14 cellular contexts compared by ENCODE assay signal in genomic region chr10:112750427-112751167, GRCh38.
DNase-seq lines count a peak whose midpoint lies in the region; ATAC-seq, FAIRE-seq and TF ChIP-seq lines count a peak whose summit lies in the region.
"Had no signal": no experiment of that assay in that cellular context is flagged by ENCODE, and none has a peak within 500 bp of the region (broad histone marks: within the 10 kb centered on the region; RNA-seq: fewer than 3 reads in every experiment).

No MANE protein-coding gene starts in this region.

- TF ChIP-seq POLR2A in Peyer's patch (IDR thresholded peaks at IDR 0.05) (no peak), body of pancreas (IDR thresholded peaks at IDR 0.05) (no peak)

- WGBS in body of pancreas, 2 donors, result 23 to 29% methylated on average over 6 of the region's 6 CpGs
- 32% methylated on average over 6 of the region's 6 CpGs for WGBS in liver
- WGBS in small intestine, 3 donors, result 16 to 63% (median 38%) methylated on average over 6 of the region's 6 CpGs

- H3K27ac Mint-ChIP-seq in glutamatergic neuron (ENCODE audit: unreplicated experiment) (no peak overlapping the region), HFFc6 (no peak overlapping the region)
- H3K27ac Mint-ChIP-seq: CD8-positive, alpha-beta T cell had no signal

- no peak for DNase-seq in Peyer's patch
- DNase-seq in body of pancreas, result peak in 1 of 4 donors; percentile 33
- DNase-seq in small intestine, result peak; percentile 87
- no peak for DNase-seq in SW 1271 (lab: John Stamatoyannopoulos, UW)
- no peak for DNase-seq in glutamatergic neuron
- DNase-seq in HFFc6, result no peak
- no peak for DNase-seq in urothelium cell line (ENCODE audit: low spot score)
- DNase-seq: CD8-positive, alpha-beta T cell; H7; KBM-7; NCI-H1092; NCI-H1694 treated with DMSO at 0.1 percent for 48 hours; NCI-H446 had no signal

- peak overlapping the region in 3 of 4 donors; percentile 19 to 74 (median 61) for H3K27ac ChIP-seq in Peyer's patch
- peak overlapping the region in 2 of 4 donors; percentile 10 to 61 for H3K27ac ChIP-seq in body of pancreas
- H3K27ac ChIP-seq in liver (ENCODE audit: low read depth in 1 of 2, low read length in 2 of 2), result peak overlapping the region; percentile 67 to 75
- H3K27ac ChIP-seq in small intestine (ENCODE audit: low read depth in 1 of 2, low read length in 1 of 2), result peak overlapping the region in 1 of 2 donors; percentile 33

- FAIRE-seq in small intestine (lab: Jason Lieb, UNC), result peak; percentile 19
- no peak for FAIRE-seq in urothelium cell line (lab: Jason Lieb, UNC)

- no peak overlapping the region for H3K9ac ChIP-seq in liver (ENCODE audit: low read depth in 1 of 2, low read length in 2 of 2)

- ATAC-seq in body of pancreas, result peak; percentile 72
- ATAC-seq: CD8-positive, alpha-beta T cell had no signal

- H3K27me3 ChIP-seq in Peyer's patch (no peaks in the 10 kb centered on the region), body of pancreas (no peaks in the 10 kb centered on the region), liver (ENCODE audit: control insufficient read depth in 4 of 4, insufficient read depth in 4 of 4, low read length in 3 of 4) (no peaks in the 10 kb centered on the region), small intestine (ENCODE audit: control insufficient read depth in 2 of 2, insufficient read depth in 2 of 2, low read length in 2 of 2) (no peaks in the 10 kb centered on the region)

- TF ChIP-seq CTCF in Peyer's patch (IDR thresholded peaks at IDR 0.05) (no peak), body of pancreas (IDR thresholded peaks at IDR 0.05) (no peak), liver (IDR thresholded peaks at IDR 0.05; ENCODE audit: low read depth, low read length, missing input control) (no peak), glutamatergic neuron (IDR thresholded peaks at IDR 0.05; ENCODE audit: partially characterized antibody, unreplicated experiment) (no peak), HFFc6 (IDR thresholded peaks at IDR 0.05) (no peak)

- H3K27me3 Mint-ChIP-seq in glutamatergic neuron (ENCODE audit: unreplicated experiment) (no peaks in the 10 kb centered on the region), HFFc6 (ENCODE audit: insufficient read depth) (no peaks in the 10 kb centered on the region; the same call in 1 of the 2 replicates)

- H3K4me3 ChIP-seq in Peyer's patch (no peak overlapping the region), body of pancreas (no peak overlapping the region), liver (ENCODE audit: low read depth in 1 of 3, low read length in 3 of 3) (no peak overlapping the region), small intestine (ENCODE audit: low read depth in 1 of 2, low read length in 2 of 2) (no peak overlapping the region)

- H3K4me3 Mint-ChIP-seq in glutamatergic neuron (ENCODE audit: unreplicated experiment) (no peak overlapping the region), HFFc6 (no peak overlapping the region)
- H3K4me3 Mint-ChIP-seq: CD8-positive, alpha-beta T cell had no signal

- intact Hi-C loops in body of pancreas (cut with DNase I), result no loop called here

- H3K36me3 ChIP-seq in Peyer's patch, result no peaks in the 10 kb centered on the region
- no peaks in the 10 kb centered on the region for H3K36me3 ChIP-seq in body of pancreas (replicated peaks in 1 of 2; ENCODE audit: insufficient read depth in 1 of 2, low read depth in 2 of 2)
- H3K36me3 ChIP-seq in liver (ENCODE audit: control insufficient read depth in 4 of 4, insufficient read depth in 3 of 4, low read depth in 1 of 4, low read length in 3 of 4), result no peaks in the 10 kb centered on the region
- no peaks in the 10 kb centered on the region for H3K36me3 ChIP-seq in small intestine (ENCODE audit: control insufficient read depth in 2 of 2, insufficient read depth in 2 of 2, low read length in 2 of 2)

- H3K4me1 ChIP-seq in Peyer's patch (peaks cover 0 to 20% (median 0%) of the 10 kb centered on the region in 4 donors), body of pancreas (peaks cover 26% of the 10 kb centered on the region), liver (ENCODE audit: control insufficient read depth in 4 of 4, insufficient read depth in 4 of 4, low read length in 3 of 4) (peaks cover 5 to 26% (median 19%) of the 10 kb centered on the region in 4 donors), small intestine (ENCODE audit: control insufficient read depth in 2 of 2, insufficient read depth in 1 of 2, low read depth in 1 of 2, low read length in 1 of 2) (peaks cover 7 to 12% of the 10 kb centered on the region in 2 donors)

- H3K4me1 Mint-ChIP-seq in glutamatergic neuron (ENCODE audit: low read depth, unreplicated experiment), result no peaks in the 10 kb centered on the region
- peaks cover 24% of the 10 kb centered on the region for H3K4me1 Mint-ChIP-seq in HFFc6 (ENCODE audit: low read depth)

- no peaks in the 10 kb centered on the region for H3K9me3 ChIP-seq in Peyer's patch
- H3K9me3 ChIP-seq in body of pancreas, result no peaks in the 10 kb centered on the region
- no peaks in the 10 kb centered on the region for H3K9me3 ChIP-seq in liver (ENCODE audit: control insufficient read depth in 4 of 4, low read length in 3 of 4)
- H3K9me3 ChIP-seq in small intestine (ENCODE audit: control insufficient read depth, low read depth), result no peaks in the 10 kb centered on the region

- no peaks in the 10 kb centered on the region for H3K9me3 Mint-ChIP-seq in glutamatergic neuron (ENCODE audit: unreplicated experiment)
- H3K9me3 Mint-ChIP-seq in HFFc6, result no peaks in the 10 kb centered on the region
- H3K9me3 Mint-ChIP-seq: CD8-positive, alpha-beta T cell had no signal

- no peaks in the 10 kb centered on the region for H3K36me3 Mint-ChIP-seq in glutamatergic neuron (ENCODE audit: unreplicated experiment)
- no peaks in the 10 kb centered on the region for H3K36me3 Mint-ChIP-seq in HFFc6 (ENCODE audit: low read depth)

- peak; percentile 28 to 44 for TF ChIP-seq RAD21 in liver (IDR thresholded peaks at IDR 0.05)

TF ChIP-seq in liver, 16 proteins besides CTCF, POLR2A, EP300 and RAD21:
- TF ChIP-seq MAX (IDR thresholded peaks at IDR 0.05) (peak; percentile 82), EGR1 (IDR thresholded peaks at IDR 0.05; ENCODE audit: low read depth in 2 of 2) (peak in 1 of 2 donors; percentile 83), YY1 (IDR thresholded peaks at IDR 0.05) (peak; percentile 69), FOXA2 (IDR thresholded peaks at IDR 0.05) (peak; percentile 49), HNF4A (conservative IDR thresholded peaks at IDR 0.05) (peak; percentile 61 to 81), HNF4G (IDR thresholded peaks at IDR 0.05) (peak; percentile 30), GABPA (IDR thresholded peaks at IDR 0.05 in 1 of 2, conservative IDR thresholded peaks at IDR 0.05 in 1 of 2) (no peak), RXRA (IDR thresholded peaks at IDR 0.05) (peak; percentile 57 to 86), ATF3 (IDR thresholded peaks at IDR 0.05) (no peak), SP1 (IDR thresholded peaks at IDR 0.05) (peak; percentile 54), NR2F2 (IDR thresholded peaks at IDR 0.05) (no peak), JUND (IDR thresholded peaks at IDR 0.05) (peak in 1 of 2 donors; percentile 78), REST (IDR thresholded peaks at IDR 0.05) (peak; percentile 38), FOXA1 (IDR thresholded peaks at IDR 0.05) (no peak), TAF1 (conservative IDR thresholded peaks at IDR 0.05) (no peak), ZBTB33 (IDR thresholded peaks at IDR 0.05) (peak; percentile 68)
